In genomic region chr17:33021731-33022408, GRCh38 we compare ENCODE assay signal across 2 cellular contexts.
TF ChIP-seq lines count a peak whose summit lies in the region.

No MANE protein-coding gene starts in this region.

TF ChIP-seq in WTC11, 78 proteins besides CTCF, POLR2A, EP300 and RAD21:
- TF ChIP-seq ATF1 (CRISPR knock-in tag; IDR thresholded peaks at IDR 0.05) (no peak), E2F1 (CRISPR knock-in tag; IDR thresholded peaks at IDR 0.05) (no peak), NFE2L1 (CRISPR knock-in tag; IDR thresholded peaks at IDR 0.05) (no peak), AR (CRISPR knock-in tag; IDR thresholded peaks at IDR 0.05) (no peak), NR2C2 (CRISPR knock-in tag; IDR thresholded peaks at IDR 0.05) (no peak), SP1 (CRISPR knock-in tag; conservative IDR thresholded peaks at IDR 0.05) (no peak), MAX (CRISPR knock-in tag; IDR thresholded peaks at IDR 0.05) (no peak), RELA (CRISPR knock-in tag; IDR thresholded peaks at IDR 0.05; ENCODE audit: borderline replicate concordance) (no peak), ATF6 (CRISPR knock-in tag; IDR thresholded peaks at IDR 0.05) (no peak), E2F5 (CRISPR knock-in tag; IDR thresholded peaks at IDR 0.05) (no peak), JAZF1 (CRISPR knock-in tag; IDR thresholded peaks at IDR 0.05) (no peak)

TF ChIP-seq in HepG2, 621 proteins besides CTCF, POLR2A, EP300 and RAD21:
- TF ChIP-seq NR2F2 (IDR thresholded peaks at IDR 0.05; ENCODE audit: borderline replicate concordance, low read depth) (no peak), ZNF530 (CRISPR knock-in tag; IDR thresholded peaks at IDR 0.05; ENCODE audit: low read depth) (no peak)
